Comparison of ENCODE assay signal across 24 cellular contexts in genomic region chr12:62882140-62882539, GRCh38. TPM values are rescaled to one million over a fixed set of nuclear protein-coding genes. Genes with fewer than 3 reads are reported as not detected.
A peak's percentile ranks its signal among the peaks of the same experiment; 100 is the strongest.
DNase-seq lines count a peak whose midpoint lies in the region; ATAC-seq, FAIRE-seq and TF ChIP-seq lines count a peak whose summit lies in the region.
"Had no signal": no experiment of that assay in that cellular context is flagged by ENCODE, and none has a peak within 500 bp of the region (broad histone marks: within the 10 kb centered on the region; RNA-seq: fewer than 3 reads in every experiment).

No MANE protein-coding gene starts in this region.

- no peak overlapping the region for H2AFZ ChIP-seq in OCI-LY3 (ENCODE audit: low read depth, low read length)
- H2AFZ ChIP-seq: GM23248 had no signal

- intact Hi-C loops in pancreas (cut with DNase I): loop anchor here in 1 of 3 donors (10.0 kb wide), 1 partner anchor 53 kb away; the partner anchor contains the start of gene PPM1H

- no peak overlapping the region for H3K9ac ChIP-seq in OCI-LY3 (ENCODE audit: low read length)
- H3K9ac ChIP-seq: GM23248 had no signal

- H3K4me3 ChIP-seq in OCI-LY3 (ENCODE audit: low read length) (0 out of 2 replicates have a peak overlapping the region, but pooled peaks have one; percentile 6), pancreas (no peak overlapping the region)
- H3K4me3 ChIP-seq: GM23248 had no signal

- DNase-seq in pancreas (peak in 1 of 6 donors; percentile 7), HTR-8/SVneo (ENCODE audit: insufficient read length, low spot score) (no peak)
- DNase-seq in stimulated activated CD4-positive, alpha-beta T cell treated with anti-CD3 and anti-CD28 coated beads, Interleukin-4, amount 100 ng/mL, for 4 hours: no peak
- DNase-seq: ACHN, AML-193, DMS79 treated with DMSO at 0.1 percent for 48 hours, GM23248, HCEC 1CT, NCI-H187, NCI-H2107, NCI-H510A, NCI-H774, PC-3, SIG-M5, T-helper 1 cell, T-helper 9 cell had no signal

- no peaks in the 10 kb centered on the region for H3K79me2 ChIP-seq in OCI-LY3 (ENCODE audit: low read length)

- H3K27ac Mint-ChIP-seq in stimulated activated memory B cell treated with anti-CD40 and anti-IgM and Interleukin-4, amounts not matched to agents 10 μg/mL and 1 μg/mL and 100 μg/mL, for 72 hours: no peak overlapping the region
- H3K27ac Mint-ChIP-seq: IgD-negative memory B cell had no signal

- H3K36me3 ChIP-seq in OCI-LY3 (replicated peaks; ENCODE audit: low read depth, low read length) (no peaks in the 10 kb centered on the region), pancreas (no peaks in the 10 kb centered on the region)

- H3K4me1 ChIP-seq in OCI-LY3 (ENCODE audit: low read length): peaks cover 38% of the 10 kb centered on the region
- H3K4me1 ChIP-seq in pancreas: no peaks in the 10 kb centered on the region

- H3K4me2 ChIP-seq in OCI-LY3 (ENCODE audit: low read length): peak overlapping the region; percentile 57

- TF ChIP-seq CTCF in OCI-LY3 (IDR thresholded peaks at IDR 0.05; ENCODE audit: low read depth, low read length) (no peak), pancreas (IDR thresholded peaks at IDR 0.05) (no peak)

- 56% methylated on average over 3 of the region's 3 CpGs for WGBS in pancreas, 2 donors

- H4K20me1 ChIP-seq in OCI-LY3 (ENCODE audit: insufficient read depth, low read length): no peaks in the 10 kb centered on the region; the same call in 1 of the 2 replicates

- H3K27me3 Mint-ChIP-seq in stimulated activated memory B cell treated with anti-CD40 and anti-IgM and Interleukin-4, amounts not matched to agents 10 μg/mL and 1 μg/mL and 100 μg/mL, for 72 hours: peaks cover 18% of the 10 kb centered on the region

- ATAC-seq in GM18867 (IDR thresholded peaks at IDR 0.05; ENCODE audit: unreplicated experiment) (peak; percentile 53), HG02870 (IDR thresholded peaks at IDR 0.05; ENCODE audit: unreplicated experiment) (peak; percentile 32), pancreas (peak in 3 of 4 donors; percentile 40 to 48 (median 46)), HG03175 (IDR thresholded peaks at IDR 0.05; ENCODE audit: unreplicated experiment) (no peak)
- no peak for ATAC-seq in stimulated activated memory B cell treated with anti-CD40 and anti-IgM and Interleukin-4, amounts not matched to agents 10 μg/mL and 1 μg/mL and 100 μg/mL, for 72 hours
- ATAC-seq: PC-3 had no signal

- no peaks in the 10 kb centered on the region for H3K4me1 Mint-ChIP-seq in stimulated activated memory B cell treated with anti-CD40 and anti-IgM and Interleukin-4, amounts not matched to agents 10 μg/mL and 1 μg/mL and 100 μg/mL, for 72 hours

- no peak overlapping the region for H3K4me3 Mint-ChIP-seq in stimulated activated memory B cell treated with anti-CD40 and anti-IgM and Interleukin-4, amounts not matched to agents 10 μg/mL and 1 μg/mL and 100 μg/mL, for 72 hours
- H3K4me3 Mint-ChIP-seq: IgD-negative memory B cell had no signal

- no peaks in the 10 kb centered on the region for H3K9me3 ChIP-seq in OCI-LY3 (ENCODE audit: insufficient read depth, low read length)
- H3K9me3 ChIP-seq in pancreas: no peaks in the 10 kb centered on the region

- H3K27ac ChIP-seq in OCI-LY3 (ENCODE audit: low read length): peak overlapping the region; percentile 4; the same call in 1 of the 2 replicates
- H3K27ac ChIP-seq in pancreas: no peak overlapping the region
- H3K27ac ChIP-seq: GM23248, HL-60, RWPE1 had no signal

- no peak for FAIRE-seq in pancreas (lab: Jason Lieb, UNC)
- FAIRE-seq in HTR-8/SVneo (lab: Jason Lieb, UNC): no peak

- peaks cover 5% of the 10 kb centered on the region for H3K9me3 Mint-ChIP-seq in stimulated activated memory B cell treated with anti-CD40 and anti-IgM and Interleukin-4, amounts not matched to agents 10 μg/mL and 1 μg/mL and 100 μg/mL, for 72 hours

- H3K36me3 Mint-ChIP-seq in stimulated activated memory B cell treated with anti-CD40 and anti-IgM and Interleukin-4, amounts not matched to agents 10 μg/mL and 1 μg/mL and 100 μg/mL, for 72 hours: no peaks in the 10 kb centered on the region

- H3K27me3 ChIP-seq in OCI-LY3 (ENCODE audit: low read depth, low read length): peaks cover 9% of the 10 kb centered on the region
- H3K27me3 ChIP-seq in pancreas: no peaks in the 10 kb centered on the region

RNA-seq across cellular contexts. Expression of gene PPM1H, which starts 52.8 kb away (rescaled TPM):
- total RNA-seq in pancreas: 10 to 100 TPM in 2 of 6 donors, 1 to 10 TPM in 4; 5.2 to 12.9 (median 6.3) TPM
- polyA plus RNA-seq in pancreas: 1 to 10 TPM; 1.7 to 3.6 TPM
- polyA plus RNA-seq: IgD-negative memory B cell had no signal

Comparison
In these comparisons a context has a peak if more than half of its experiments do, and no peak if none do; other contexts are left out.
1. ATAC-seq: peak in GM18867 (single experiment), HG02870 (single experiment) and pancreas (3 of 4); none in stimulated activated memory B cell treated with anti-CD40 and anti-IgM and Interleukin-4, amounts not matched to agents 10 μg/mL and 1 μg/mL and 100 μg/mL, for 72 hours (single experiment) and HG03175 (single experiment).